3 cellular contexts compared by ENCODE assay signal in the genomic region with DNA sequence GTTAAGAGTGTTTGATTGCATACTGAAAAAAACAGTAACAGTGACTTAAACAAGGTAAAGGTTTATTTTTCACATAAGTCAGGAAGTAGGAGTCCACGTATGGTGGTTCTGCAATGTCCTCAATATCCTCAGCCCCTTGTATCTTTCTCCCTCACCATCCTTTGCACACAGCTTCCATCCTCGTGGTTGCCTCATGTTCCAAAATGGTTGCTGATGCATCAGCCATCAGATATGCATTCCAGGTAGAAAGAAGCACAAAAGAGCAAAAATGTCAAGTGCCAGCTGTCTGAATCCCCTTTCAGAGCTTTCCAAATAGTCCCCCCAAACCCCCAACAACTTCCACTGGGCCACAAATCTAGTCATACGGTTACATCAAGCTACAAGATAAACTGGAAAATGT.
TF ChIP-seq lines count a peak whose summit lies in the region.

No MANE protein-coding gene starts in this region.

TF ChIP-seq in HepG2, 621 proteins besides CTCF, POLR2A, EP300 and RAD21:
- TF ChIP-seq ZNF614 (CRISPR knock-in tag; IDR thresholded peaks at IDR 0.05; ENCODE audit: borderline replicate concordance) (no peak), ZMYM3 (CRISPR knock-in tag; IDR thresholded peaks at IDR 0.05) (peak; percentile 24; the same call in 1 of the 2 replicates)

TF ChIP-seq in GM12878, 131 proteins besides CTCF, POLR2A, EP300 and RAD21:
- TF ChIP-seq IKZF2 (IDR thresholded peaks at IDR 0.05) (no peak), SMARCA5 (IDR thresholded peaks at IDR 0.05) (0 out of 2 replicates have a peak, but pooled peaks have one; percentile 57)

TF ChIP-seq in H1, 55 proteins besides CTCF, POLR2A, EP300 and RAD21:
- TF ChIP-seq JUND (IDR thresholded peaks at IDR 0.05; ENCODE audit: low read length) (no peak), KDM4A (IDR thresholded peaks at IDR 0.05; ENCODE audit: low read depth, low read length, severe bottlenecking) (no peak), SIRT6 (IDR thresholded peaks at IDR 0.05; ENCODE audit: low read length) (no peak), NANOG (IDR thresholded peaks at IDR 0.05; ENCODE audit: insufficient read depth, low read depth, low read length, poor library complexity, severe bottlenecking) (no peak), BACH1 (IDR thresholded peaks at IDR 0.05; ENCODE audit: low read length) (no peak), RXRA (IDR thresholded peaks at IDR 0.05; ENCODE audit: insufficient read depth, low read depth, low read length) (no peak), KDM1A (IDR thresholded peaks at IDR 0.05; ENCODE audit: borderline replicate concordance, low read length) (peak; percentile 93), CTBP2 (IDR thresholded peaks at IDR 0.05; ENCODE audit: borderline replicate concordance, insufficient read depth, insufficient read length, low read length) (no peak), SP2 (IDR thresholded peaks at IDR 0.05; ENCODE audit: low read length) (no peak), FOSL1 (IDR thresholded peaks at IDR 0.05; ENCODE audit: insufficient read depth, low read depth, low read length) (no peak), HDAC2 (IDR thresholded peaks at IDR 0.05; ENCODE audit: borderline replicate concordance in 1 of 2, low read depth in 2 of 2, low read length in 2 of 2) (0 out of 4 replicates have a peak, but pooled peaks of 1 of the 2 experiments have one; percentile 40)
